ENCODE assay signal across 7 cellular contexts in the genomic region with DNA sequence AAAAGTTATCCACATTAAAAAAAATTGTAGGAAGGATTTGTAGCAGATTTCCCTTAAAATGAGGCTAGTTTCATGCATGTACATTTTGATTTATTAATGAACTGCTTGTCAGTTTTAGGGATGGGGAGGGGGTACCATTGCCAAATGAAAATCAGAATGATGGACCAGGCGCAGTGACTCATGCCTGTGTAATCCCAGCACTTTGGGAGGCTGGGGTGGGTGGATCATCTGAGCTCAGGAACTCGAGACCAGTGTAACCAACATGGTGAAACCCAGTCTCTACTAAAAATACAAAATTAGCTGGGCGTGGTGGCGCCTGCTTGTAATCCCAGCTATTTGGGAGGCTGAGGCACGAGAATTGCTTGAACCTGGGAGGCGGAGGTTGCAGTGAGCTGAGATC. TPM values are rescaled to one million over a fixed set of nuclear protein-coding genes. Genes with fewer than 3 reads are reported as not detected.
DNase-seq lines count a peak whose midpoint lies in the region; TF ChIP-seq lines count a peak whose summit lies in the region.
"Not testable (repeated sequence)": the region's sequence is repeated elsewhere in the genome, so short reads cannot be mapped to it uniquely, and the experiment has no call there.

No MANE protein-coding gene starts in this region.

- not testable (repeated sequence) for TF ChIP-seq CTCF in Calu3 (IDR thresholded peaks at IDR 0.05; ENCODE audit: unreplicated experiment); SK-N-SH (IDR thresholded peaks at IDR 0.05); osteoblast (IDR thresholded peaks at IDR 0.05; ENCODE audit: extremely low read depth, low read depth, low read length)

- CTCF ChIA-PET in Calu3 (lab: Charles Lee): interaction anchor here (0.7 to 1.2 kb wide), 4 partner anchors 17 to 565 kb away, joined by 3 to 4 read pairs (median 4); no protein-coding TSS in a partner anchor
- CTCF ChIA-PET in SK-N-SH (lab: Yijun Ruan, JAX): not testable (repeated sequence)

- H3K4me3 ChIP-seq in HUES64 (ENCODE audit: low read length) (peak overlapping the region; percentile 66; the same call in 1 of the 2 replicates), SK-N-SH (ENCODE audit: low read depth in 2 of 2, low read length in 1 of 2) (peak overlapping the region; percentile 79; a peak in 3 of 4 replicates), iPS-20b (ENCODE audit: low read length) (peak overlapping the region; percentile 63; the same call in 1 of the 2 replicates), osteoblast (ENCODE audit: insufficient read depth, low read length) (peak overlapping the region; percentile 83)
- H3K4me3 ChIP-seq in effector memory CD4-positive, alpha-beta T cell (ENCODE audit: insufficient read depth, low read depth, low read length, poor library complexity, severe bottlenecking): not testable (repeated sequence)

- H3K4me3 Mint-ChIP-seq in Calu3 (ENCODE audit: low read depth, unreplicated experiment): peak overlapping the region; percentile 78
- peak overlapping the region; percentile 89 for H3K4me3 Mint-ChIP-seq in activated T-helper 2 cell treated with anti-CD3 and anti-CD28 coated beads, Interferon-gamma antibody, Interleukin-2, Interleukin-4, amounts not matched to agents 10 μg/mL and 5 μg/mL and 100 μg/mL, durations not matched to agents 14 hours and 24 hours and 36 hours (ENCODE audit: low read depth)

- not testable (repeated sequence) for TF ChIP-seq EP300 in SK-N-SH (IDR thresholded peaks at IDR 0.05; ENCODE audit: borderline replicate concordance in 1 of 2, low read depth in 1 of 2, low read length in 1 of 2)

- 95% methylated on average over 6 of the region's 6 CpGs for WGBS in HUES64
- 72% methylated on average over 6 of the region's 6 CpGs for WGBS in SK-N-SH (ENCODE audit: low lambda C conversion rate)

- H3K9me2 ChIP-seq in SK-N-SH: not testable (repeated sequence)

- peaks cover 74% of the 10 kb centered on the region for H3K4me1 Mint-ChIP-seq in Calu3 (ENCODE audit: low read depth, unreplicated experiment)
- H3K4me1 Mint-ChIP-seq in activated T-helper 2 cell treated with anti-CD3 and anti-CD28 coated beads, Interferon-gamma antibody, Interleukin-2, Interleukin-4, amounts not matched to agents 10 μg/mL and 5 μg/mL and 100 μg/mL, durations not matched to agents 14 hours and 24 hours and 36 hours (ENCODE audit: low read depth): peaks cover 66% of the 10 kb centered on the region

- H4K20me1 ChIP-seq in SK-N-SH (ENCODE audit: insufficient read depth): peaks cover 33% of the 10 kb centered on the region
- H4K20me1 ChIP-seq in osteoblast (ENCODE audit: insufficient read depth, low read length): not testable (repeated sequence)

- H3K4me2 ChIP-seq in SK-N-SH (peak overlapping the region; percentile 94), osteoblast (ENCODE audit: insufficient read depth, low read length) (peak overlapping the region; percentile 88)

- POLR2A ChIA-PET in SK-N-SH (lab: Yijun Ruan, JAX): interaction anchor here (1.8 kb wide), 1 partner anchor 97 kb away, joined by 7 read pairs; a partner anchor contains a TSS

- H3K9me3 ChIP-seq in HUES64 (ENCODE audit: insufficient read depth, low read depth, low read length); SK-N-SH; effector memory CD4-positive, alpha-beta T cell (ENCODE audit: control insufficient read depth, low read length); iPS-20b (ENCODE audit: insufficient read depth, low read depth, low read length); osteoblast (ENCODE audit: low read depth, low read length): not testable (repeated sequence)

- H3K4me1 ChIP-seq in HUES64 (ENCODE audit: insufficient read depth, low read length) (peaks cover 25% of the 10 kb centered on the region), SK-N-SH (ENCODE audit: control insufficient read depth in 1 of 2, insufficient read depth in 2 of 2, low read depth in 1 of 2, low read length in 1 of 2) (peaks cover 9 to 21% of the 10 kb centered on the region in 2 experiments), iPS-20b (ENCODE audit: insufficient read depth, low read length) (peaks cover 36% of the 10 kb centered on the region), osteoblast (ENCODE audit: insufficient read depth, low read length) (peaks cover 48% of the 10 kb centered on the region)
- H3K4me1 ChIP-seq in effector memory CD4-positive, alpha-beta T cell (ENCODE audit: control insufficient read depth, insufficient read depth, low read length, poor library complexity, severe bottlenecking): peaks cover 16% of the 10 kb centered on the region

- not testable (repeated sequence) for H3K27me3 Mint-ChIP-seq in Calu3 (ENCODE audit: unreplicated experiment); activated T-helper 2 cell treated with anti-CD3 and anti-CD28 coated beads, Interferon-gamma antibody, Interleukin-2, Interleukin-4, amounts not matched to agents 10 μg/mL and 5 μg/mL and 100 μg/mL, durations not matched to agents 14 hours and 24 hours and 36 hours (ENCODE audit: low read depth)

- H3F3A ChIP-seq in SK-N-SH (replicated peaks; ENCODE audit: insufficient read depth): peaks cover 43% of the 10 kb centered on the region

- H3K27me3 ChIP-seq in HUES64 (ENCODE audit: insufficient read depth, low read length) (peaks cover 48% of the 10 kb centered on the region), iPS-20b (ENCODE audit: insufficient read depth, low read length) (peaks cover 53% of the 10 kb centered on the region)
- H3K27me3 ChIP-seq in SK-N-SH (ENCODE audit: insufficient read depth); effector memory CD4-positive, alpha-beta T cell (replicated peaks; ENCODE audit: control insufficient read depth, insufficient read depth, low read length, poor library complexity, severe bottlenecking); osteoblast (ENCODE audit: insufficient read depth, low read length): not testable (repeated sequence)

- not testable (repeated sequence) for H3K9me3 Mint-ChIP-seq in Calu3 (ENCODE audit: low read depth, unreplicated experiment); activated T-helper 2 cell treated with anti-CD3 and anti-CD28 coated beads, Interferon-gamma antibody, Interleukin-2, Interleukin-4, amounts not matched to agents 10 μg/mL and 5 μg/mL and 100 μg/mL, durations not matched to agents 14 hours and 24 hours and 36 hours

- BruUV-seq in Calu3 (replicated peaks; lab: Mats Ljungman, UMichigan): not testable (repeated sequence)

- peaks cover 47% of the 10 kb centered on the region for H3K36me3 Mint-ChIP-seq in Calu3 (ENCODE audit: insufficient read depth, unreplicated experiment)
- peaks cover 50% of the 10 kb centered on the region for H3K36me3 Mint-ChIP-seq in activated T-helper 2 cell treated with anti-CD3 and anti-CD28 coated beads, Interferon-gamma antibody, Interleukin-2, Interleukin-4, amounts not matched to agents 10 μg/mL and 5 μg/mL and 100 μg/mL, durations not matched to agents 14 hours and 24 hours and 36 hours (ENCODE audit: low read depth)

- peak overlapping the region; percentile 75 for H3K27ac Mint-ChIP-seq in Calu3 (ENCODE audit: unreplicated experiment)
- H3K27ac Mint-ChIP-seq in activated T-helper 2 cell treated with anti-CD3 and anti-CD28 coated beads, Interferon-gamma antibody, Interleukin-2, Interleukin-4, amounts not matched to agents 10 μg/mL and 5 μg/mL and 100 μg/mL, durations not matched to agents 14 hours and 24 hours and 36 hours: peak overlapping the region; percentile 87

- H3K79me2 ChIP-seq in SK-N-SH (ENCODE audit: insufficient read depth) (peaks cover 70% of the 10 kb centered on the region), osteoblast (ENCODE audit: insufficient read depth, low read length) (peaks cover 61% of the 10 kb centered on the region)

- not testable (repeated sequence) for TF ChIP-seq RAD21 in SK-N-SH (IDR thresholded peaks at IDR 0.05; ENCODE audit: low read length)

- DNase-seq in Calu3: peak; percentile 61
- DNase-seq in SK-N-SH; activated T-helper 2 cell treated with anti-CD3 and anti-CD28 coated beads, Interferon-gamma antibody, Interleukin-2, Interleukin-4, amounts not matched to agents 10 μg/mL and 5 μg/mL and 100 μg/mL, durations not matched to agents 14 hours and 24 hours and 36 hours (ENCODE audit: low spot score); effector memory CD4-positive, alpha-beta T cell; osteoblast (ENCODE audit: insufficient read length, low spot score, missing footprints): not testable (repeated sequence)

- H3K27ac ChIP-seq in HUES64 (ENCODE audit: low read depth, low read length); iPS-20b (ENCODE audit: low read length): not testable (repeated sequence)
- H3K27ac ChIP-seq in SK-N-SH (ENCODE audit: low read depth in 2 of 2, low read length in 1 of 2) (peak overlapping the region in 1 of 2 experiments; percentile 72; a peak in 2 of 4 replicates), osteoblast (ENCODE audit: low read depth, low read length) (peak overlapping the region; percentile 75)
- H3K27ac ChIP-seq in effector memory CD4-positive, alpha-beta T cell (ENCODE audit: insufficient read depth, low read length, poor library complexity, severe bottlenecking): peak overlapping the region; percentile 51

- intact Hi-C loops in Calu3 (cut with micrococcal nuclease; ENCODE audit: unreplicated experiment): loop anchor here (1.0 to 5.0 kb wide), 4 partner anchors 15 to 51 kb away; no protein-coding TSS in a partner anchor
- intact Hi-C loops in activated T-helper 2 cell treated with anti-CD3 and anti-CD28 coated beads, Interferon-gamma antibody, Interleukin-2, Interleukin-4, amounts not matched to agents 10 μg/mL and 5 μg/mL and 100 μg/mL, durations not matched to agents 14 hours and 24 hours and 36 hours (cut with micrococcal nuclease): loop anchor here (5.0 to 10.0 kb wide), 2 partner anchors 225 to 647 kb away; a partner anchor contains a TSS

- H3K36me3 ChIP-seq in HUES64 (ENCODE audit: insufficient read depth, low read length); effector memory CD4-positive, alpha-beta T cell (ENCODE audit: control insufficient read depth, insufficient read depth, low read length); iPS-20b (ENCODE audit: insufficient read depth, low read depth, low read length); osteoblast (ENCODE audit: insufficient read depth, low read length): not testable (repeated sequence)
- H3K36me3 ChIP-seq in SK-N-SH (replicated peaks in 1 of 2; ENCODE audit: control insufficient read depth in 1 of 2, insufficient read depth in 2 of 2, low read length in 1 of 2): peaks cover 0 to 25% of the 10 kb centered on the region in 2 experiments

- not testable (repeated sequence) for H2AFZ ChIP-seq in SK-N-SH (ENCODE audit: low read depth); osteoblast (ENCODE audit: low read length)

- not testable (repeated sequence) for H3K9ac ChIP-seq in HUES64 (ENCODE audit: low read depth, low read length); iPS-20b (ENCODE audit: low read depth, low read length)
- H3K9ac ChIP-seq in SK-N-SH: peak overlapping the region; percentile 82

RNA-seq across cellular contexts. Expression of a gene that starts 1.8 kb away (rescaled TPM):
- 336 and 363 TPM in 2 replicates for total RNA-seq in Calu3 (2022)
- 21.7 TPM for polyA plus RNA-seq in HUES64 (2013, experiment 1 of 2)
- 28.9 TPM for polyA plus RNA-seq in HUES64 (2013, experiment 2 of 2)
- 221 and 299 TPM in 2 replicates for polyA plus RNA-seq in SK-N-SH (2012; rRNA removed)
- polyA plus RNA-seq in SK-N-SH (2012; cell fraction: cytosol; rRNA removed): 363 and 501 TPM in 2 replicates
- polyA plus RNA-seq in SK-N-SH (2012; cell fraction: nucleus; rRNA removed): 63.0 and 90.2 TPM in 2 replicates
- 246 and 252 TPM in 2 replicates for total RNA-seq in activated T-helper 2 cell treated with anti-CD3 and anti-CD28 coated beads, Interferon-gamma antibody, Interleukin-2, Interleukin-4, amounts not matched to agents 10 μg/mL and 5 μg/mL and 100 μg/mL, durations not matched to agents 14 hours and 24 hours and 36 hours
- total RNA-seq in osteoblast: 48.5 and 58.0 TPM in 2 replicates
